8 cellular contexts compared by ENCODE assay signal in genomic region chr19:18683109-18683954, GRCh38. TPM values are rescaled to one million over a fixed set of nuclear protein-coding genes. Genes with fewer than 3 reads are reported as not detected.
DNase-seq lines count a peak whose midpoint lies in the region; ATAC-seq and TF ChIP-seq lines count a peak whose summit lies in the region.

TSS of gene CRTC1 (plus strand) at chr19:18683680. CDS start at chr19:18683703, 23 bp downstream.

- H3K9me3 ChIP-seq in GM23248 (ENCODE audit: low read depth) = no peaks in the 10 kb centered on the region

- peak within 1 kb of the TSS; percentile 60 for H3K9ac ChIP-seq in GM23248

- H3K79me2 ChIP-seq in GM23248 (ENCODE audit: insufficient read depth) = peaks cover 27% of the 10 kb centered on the region

- DNase-seq in DMS153 (lab: John Stamatoyannopoulos, UW) (peak; percentile 74), GM23248 (peak; percentile 95), LoVo (ENCODE audit: low spot score) (peak; percentile 90), activated gamma-delta T cell (lab: John Stamatoyannopoulos, UW) (peak; percentile 87), foreskin fibroblast (peak; percentile 78 to 95), neural crest cell (ENCODE audit: low read depth, low spot score) (peak; percentile 90)
- peak; percentile 93 to 95 for DNase-seq in stimulated activated naive CD8-positive, alpha-beta T cell treated with anti-CD3 and anti-CD28 coated beads, Interleukin-15, amount 100 ng/mL, for 72 hours

- TF ChIP-seq CTCF in foreskin fibroblast (IDR thresholded peaks at IDR 0.05; ENCODE audit: low read depth, low read length) (no peak), neural crest cell (conservative IDR thresholded peaks at IDR 0.05) (no peak)

- 2 to 3% methylated on average over 65 to 90 of the region's 93 CpGs for WGBS in GM23248 (ENCODE audit: low coverage in 1 of 2, low lambda C conversion rate in 2 of 2, missing lambda C conversion rate in 2 of 2), 2 experiments

- 0 out of 2 replicates have a peak within 1 kb of the TSS, but pooled peaks have one; percentile 8 for H3K27ac ChIP-seq in GM23248

- no peaks in the 10 kb centered on the region for H3K9me2 ChIP-seq in GM23248 (ENCODE audit: insufficient read depth)

- no peaks in the 10 kb centered on the region for H3K27me3 ChIP-seq in GM23248 (replicated peaks; ENCODE audit: insufficient read depth)

- peaks cover 19% of the 10 kb centered on the region for H3K4me1 Mint-ChIP-seq in neural crest cell
- H3K4me1 Mint-ChIP-seq in stimulated activated naive CD8-positive, alpha-beta T cell treated with anti-CD3 and anti-CD28 coated beads, Interleukin-15, amount 100 ng/mL, for 72 hours = peaks cover 43% of the 10 kb centered on the region

- H3K36me3 ChIP-seq in GM23248 (ENCODE audit: low read depth) = no peaks in the 10 kb centered on the region

- H3K27me3 Mint-ChIP-seq in neural crest cell (ENCODE audit: low read depth) = no peaks in the 10 kb centered on the region
- no peaks in the 10 kb centered on the region for H3K27me3 Mint-ChIP-seq in stimulated activated naive CD8-positive, alpha-beta T cell treated with anti-CD3 and anti-CD28 coated beads, Interleukin-15, amount 100 ng/mL, for 72 hours

- peak; percentile 88 for ATAC-seq in stimulated activated naive CD8-positive, alpha-beta T cell treated with anti-CD3 and anti-CD28 coated beads, Interleukin-15, amount 100 ng/mL, for 72 hours

- in situ Hi-C loops in GM23248 (cut with MboI) = no loop called here

- H3F3A ChIP-seq in GM23248 (ENCODE audit: insufficient read depth) = peaks cover 16% of the 10 kb centered on the region; the same call in 1 of the 2 replicates

- H3K4me3 Mint-ChIP-seq in neural crest cell = peak within 1 kb of the TSS; percentile 89
- H3K4me3 Mint-ChIP-seq in stimulated activated naive CD8-positive, alpha-beta T cell treated with anti-CD3 and anti-CD28 coated beads, Interleukin-15, amount 100 ng/mL, for 72 hours = peak within 1 kb of the TSS; percentile 89 to 94

- peak within 1 kb of the TSS; percentile 79 for H2AFZ ChIP-seq in GM23248

- H3K4me3 ChIP-seq in GM23248 (peak within 1 kb of the TSS; percentile 70), foreskin fibroblast (ENCODE audit: low read depth in 1 of 2, low read length in 2 of 2) (peak within 1 kb of the TSS; percentile 51 to 92)

- H3K9me3 Mint-ChIP-seq in neural crest cell = no peaks in the 10 kb centered on the region
- H3K9me3 Mint-ChIP-seq in stimulated activated naive CD8-positive, alpha-beta T cell treated with anti-CD3 and anti-CD28 coated beads, Interleukin-15, amount 100 ng/mL, for 72 hours = no peaks in the 10 kb centered on the region

- peak within 1 kb of the TSS; percentile 89 for H3K27ac Mint-ChIP-seq in neural crest cell (ENCODE audit: unreplicated experiment)
- peak within 1 kb of the TSS; percentile 95 to 98 for H3K27ac Mint-ChIP-seq in stimulated activated naive CD8-positive, alpha-beta T cell treated with anti-CD3 and anti-CD28 coated beads, Interleukin-15, amount 100 ng/mL, for 72 hours

- H4K20me1 ChIP-seq in GM23248 (ENCODE audit: insufficient read depth) = no peaks in the 10 kb centered on the region

- TF ChIP-seq POLR2A in Raji (IDR thresholded peaks at IDR 0.05; ENCODE audit: insufficient read depth, low read depth, low read length) = peak; percentile 86

- H3K36me3 Mint-ChIP-seq in neural crest cell (ENCODE audit: low read depth) = no peaks in the 10 kb centered on the region

- H3K4me1 ChIP-seq in GM23248 (ENCODE audit: insufficient read depth) = peaks cover 10% of the 10 kb centered on the region

- H3K4me2 ChIP-seq in GM23248 (ENCODE audit: unreplicated experiment) = peak within 1 kb of the TSS; percentile 82

RNA-seq across cellular contexts. Expression of gene CRTC1, which starts in this region (rescaled TPM):
- total RNA-seq in GM23248 (2014; rRNA removed; shearing (Covaris generic)) = 1.2 and 1.4 TPM in 2 replicates
- polyA plus RNA-seq in GM23248 (2016; fragmentation: Nextera tagmentation; extraction: Ambion mirVana) = 4.0 and 5.1 TPM in 2 replicates
- total RNA-seq in neural crest cell = 24.1 and 25.2 TPM in 2 replicates

Comparison
In these comparisons a context has a peak if more than half of its experiments do, and no peak if none do; other contexts are left out.
1. Peak in every context shown above with its lines: DNase-seq, ATAC-seq, H3K4me3 ChIP-seq and H3K27ac ChIP-seq.
2. RNA of gene CRTC1 (total RNA-seq): 24.1 to 25.2 TPM in neural crest cell; 1.2 to 1.4 TPM in GM23248; every median in the first group is over 10 times any median in the second.